Comparison of ENCODE assay signal across 9 cellular contexts in genomic region chr4:6641971-6642320, GRCh38. TPM values are rescaled to one million over a fixed set of nuclear protein-coding genes. Genes with fewer than 3 reads are reported as not detected.
DNase-seq lines count a peak whose midpoint lies in the region; ATAC-seq and TF ChIP-seq lines count a peak whose summit lies in the region.
"Had no signal": no experiment of that assay in that cellular context is flagged by ENCODE, and none has a peak within 500 bp of the region (broad histone marks: within the 10 kb centered on the region; RNA-seq: fewer than 3 reads in every experiment).

No MANE protein-coding gene starts in this region.

- peak; percentile 22 for DNase-seq in activated naive CD4-positive, alpha-beta T cell treated with anti-CD3 and anti-CD28 coated beads, Interleukin-2, amount 10 ng/mL, durations not matched to agents 7 days and 5 days
- no peak for DNase-seq in activated naive CD4-positive, alpha-beta T cell treated with anti-CD3 and anti-CD28 coated beads, Interleukin-2, amount 50 U/mL, for 16 hours
- DNase-seq in memory B cell (ENCODE audit: low spot score in 2 of 2) = no peak
- no peak for DNase-seq in upper lobe of left lung
- DNase-seq in epidermal melanocyte (ENCODE audit: insufficient read length, low spot score) = no peak
- DNase-seq in NCI-H748 treated with DMSO at 0.1 percent for 48 hours (lab: John Stamatoyannopoulos, UW) = no peak

- H3K4me1 ChIP-seq in upper lobe of left lung = peaks cover 19 to 29% (median 24%) of the 10 kb centered on the region in 4 donors

- no peak for TF ChIP-seq POLR2A in upper lobe of left lung (IDR thresholded peaks at IDR 0.05)

- peak overlapping the region; percentile 70 to 91 (median 76) for H3K4me3 ChIP-seq in upper lobe of left lung

- TF ChIP-seq EP300 in upper lobe of left lung (IDR thresholded peaks at IDR 0.05) = no peak

- peaks cover 32% of the 10 kb centered on the region for H3K4me1 Mint-ChIP-seq in activated naive CD4-positive, alpha-beta T cell treated with anti-CD3 and anti-CD28 coated beads, Interleukin-2, amount 10 ng/mL, durations not matched to agents 7 days and 5 days
- H3K4me1 Mint-ChIP-seq in brain (peaks cover 48% of the 10 kb centered on the region), memory B cell (peaks cover 22% of the 10 kb centered on the region)

- H3K9me3 ChIP-seq in upper lobe of left lung = no peaks in the 10 kb centered on the region

- peak overlapping the region; percentile 92 to 98 (median 95) for H3K27ac ChIP-seq in upper lobe of left lung

- ATAC-seq in memory B cell (ENCODE audit: low read depth) (no peak), upper lobe of left lung (ENCODE audit: low FRiP score in 2 of 2) (no peak), GM19035 (IDR thresholded peaks at IDR 0.05; ENCODE audit: unreplicated experiment) (no peak)

- no peaks in the 10 kb centered on the region for H3K27me3 ChIP-seq in upper lobe of left lung

- peak overlapping the region; percentile 99 for H3K27ac Mint-ChIP-seq in activated naive CD4-positive, alpha-beta T cell treated with anti-CD3 and anti-CD28 coated beads, Interleukin-2, amount 10 ng/mL, durations not matched to agents 7 days and 5 days
- H3K27ac Mint-ChIP-seq in brain = peak overlapping the region; percentile 99 to 100 (median 99)
- peak overlapping the region; percentile 99 for H3K27ac Mint-ChIP-seq in memory B cell

- WGBS in upper lobe of left lung, 2 donors = 45 to 65% methylated on average over 5 of the region's 5 CpGs

- peaks cover 40% of the 10 kb centered on the region for H3K36me3 Mint-ChIP-seq in activated naive CD4-positive, alpha-beta T cell treated with anti-CD3 and anti-CD28 coated beads, Interleukin-2, amount 10 ng/mL, durations not matched to agents 7 days and 5 days
- H3K36me3 Mint-ChIP-seq in brain (peaks cover 36% of the 10 kb centered on the region), memory B cell (peaks cover 15% of the 10 kb centered on the region)

- CTCF ChIA-PET in activated naive CD4-positive, alpha-beta T cell treated with anti-CD3 and anti-CD28 coated beads, Interleukin-2, amount 10 ng/mL, durations not matched to agents 7 days and 5 days (lab: Charles Lee) = no interaction called here

- H3K36me3 ChIP-seq in upper lobe of left lung = peaks cover 0 to 24% (median 11%) of the 10 kb centered on the region in 4 donors

- peaks cover 3% of the 10 kb centered on the region for H3K9me3 Mint-ChIP-seq in activated naive CD4-positive, alpha-beta T cell treated with anti-CD3 and anti-CD28 coated beads, Interleukin-2, amount 10 ng/mL, durations not matched to agents 7 days and 5 days
- H3K9me3 Mint-ChIP-seq in brain = peaks cover 0 to 12% (median 0%) of the 10 kb centered on the region in 5 experiments
- H3K9me3 Mint-ChIP-seq in memory B cell = no peaks in the 10 kb centered on the region

- H3K4me3 Mint-ChIP-seq in activated naive CD4-positive, alpha-beta T cell treated with anti-CD3 and anti-CD28 coated beads, Interleukin-2, amount 10 ng/mL, durations not matched to agents 7 days and 5 days = peak overlapping the region; percentile 99
- H3K4me3 Mint-ChIP-seq in brain (peak overlapping the region; percentile 97 to 100 (median 99)), memory B cell (peak overlapping the region; percentile 98)

- TF ChIP-seq CTCF in brain (conservative IDR thresholded peaks at IDR 0.05) (no peak), upper lobe of left lung (IDR thresholded peaks at IDR 0.05) (no peak)

- H3K27me3 Mint-ChIP-seq in activated naive CD4-positive, alpha-beta T cell treated with anti-CD3 and anti-CD28 coated beads, Interleukin-2, amount 10 ng/mL, durations not matched to agents 7 days and 5 days = peaks cover under 1% of the 10 kb centered on the region
- H3K27me3 Mint-ChIP-seq in brain (peaks cover 21% of the 10 kb centered on the region), memory B cell (no peaks in the 10 kb centered on the region)

RNA-seq across cellular contexts. Expression of gene MRFAP1, which starts 1.5 kb away (rescaled TPM):
- polyA plus RNA-seq in brain (ENCODE audit: insufficient read depth, low read depth, low replicate concordance) = 526 TPM
- total RNA-seq in upper lobe of left lung = 100 to 1,000 TPM; 129 to 256 (median 220) TPM

RNA-seq across cellular contexts. Expression of gene S100P, which starts 51.7 kb away (rescaled TPM):
- 0.85 TPM for polyA plus RNA-seq in brain (ENCODE audit: insufficient read depth, low read depth, low replicate concordance)
- total RNA-seq in upper lobe of left lung = 10 to 100 TPM in 2 of 6 donors, 1 to 10 TPM in 2, not detected in 2; 4.1 to 22.4 (median 13.3) TPM
- total RNA-seq: LHCN-M2 had no signal
